In genomic region chr1:226064816-226065248, GRCh38 we compare ENCODE assay signal across 2 cellular contexts.
TF ChIP-seq lines count a peak whose summit lies in the region.

No MANE protein-coding gene starts in this region.

TF ChIP-seq in A549, 52 proteins besides CTCF, POLR2A, EP300 and RAD21 (continued from another document):
- no peak for TF ChIP-seq HMGXB4 (CRISPR knock-in tag; IDR thresholded peaks at IDR 0.05; ENCODE audit: borderline replicate concordance)
- TF ChIP-seq FOXS1 (CRISPR knock-in tag; IDR thresholded peaks at IDR 0.05) = no peak
- no peak for TF ChIP-seq CEBPB (IDR thresholded peaks at IDR 0.05)
- no peak for TF ChIP-seq E2F6 (IDR thresholded peaks at IDR 0.05; ENCODE audit: borderline replicate concordance, low read depth)
- TF ChIP-seq EHMT2 (IDR thresholded peaks at IDR 0.05; ENCODE audit: low read depth) = no peak
- no peak for TF ChIP-seq NR3C1 (IDR thresholded peaks at IDR 0.05)
- no peak for TF ChIP-seq POLR2AphosphoS2 (conservative IDR thresholded peaks at IDR 0.05; ENCODE audit: low read length)
- no peak for TF ChIP-seq NFE2L2 (conservative IDR thresholded peaks at IDR 0.05; ENCODE audit: low read length)
- no peak for TF ChIP-seq CHD2 (IDR thresholded peaks at IDR 0.05; ENCODE audit: low read length, partially characterized antibody)
- no peak for TF ChIP-seq ZSCAN20 (CRISPR knock-in tag; IDR thresholded peaks at IDR 0.05)
- TF ChIP-seq BCL3 (IDR thresholded peaks at IDR 0.05) = no peak
- TF ChIP-seq RNF2 (IDR thresholded peaks at IDR 0.05; ENCODE audit: borderline replicate concordance, low read depth) = no peak
- no peak for TF ChIP-seq MAZ (IDR thresholded peaks at IDR 0.05; ENCODE audit: borderline replicate concordance, low read depth, low read length)
- no peak for TF ChIP-seq BHLHE40 (IDR thresholded peaks at IDR 0.05; ENCODE audit: low read depth, low read length)
- no peak for TF ChIP-seq PBX3 (IDR thresholded peaks at IDR 0.05)
- TF ChIP-seq CHD4 (IDR thresholded peaks at IDR 0.05; ENCODE audit: borderline replicate concordance) = no peak
- no peak for TF ChIP-seq KDM5A (IDR thresholded peaks at IDR 0.05)

TF ChIP-seq in H1, 55 proteins besides CTCF, POLR2A, EP300 and RAD21 (continued from another document):
- TF ChIP-seq TEAD4 (IDR thresholded peaks at IDR 0.05; ENCODE audit: low read depth, low read length) = no peak
- TF ChIP-seq TCF12 (IDR thresholded peaks at IDR 0.05; ENCODE audit: low read depth, low read length) = no peak
